Comparison of ENCODE assay signal across 25 cellular contexts in the genomic region with DNA sequence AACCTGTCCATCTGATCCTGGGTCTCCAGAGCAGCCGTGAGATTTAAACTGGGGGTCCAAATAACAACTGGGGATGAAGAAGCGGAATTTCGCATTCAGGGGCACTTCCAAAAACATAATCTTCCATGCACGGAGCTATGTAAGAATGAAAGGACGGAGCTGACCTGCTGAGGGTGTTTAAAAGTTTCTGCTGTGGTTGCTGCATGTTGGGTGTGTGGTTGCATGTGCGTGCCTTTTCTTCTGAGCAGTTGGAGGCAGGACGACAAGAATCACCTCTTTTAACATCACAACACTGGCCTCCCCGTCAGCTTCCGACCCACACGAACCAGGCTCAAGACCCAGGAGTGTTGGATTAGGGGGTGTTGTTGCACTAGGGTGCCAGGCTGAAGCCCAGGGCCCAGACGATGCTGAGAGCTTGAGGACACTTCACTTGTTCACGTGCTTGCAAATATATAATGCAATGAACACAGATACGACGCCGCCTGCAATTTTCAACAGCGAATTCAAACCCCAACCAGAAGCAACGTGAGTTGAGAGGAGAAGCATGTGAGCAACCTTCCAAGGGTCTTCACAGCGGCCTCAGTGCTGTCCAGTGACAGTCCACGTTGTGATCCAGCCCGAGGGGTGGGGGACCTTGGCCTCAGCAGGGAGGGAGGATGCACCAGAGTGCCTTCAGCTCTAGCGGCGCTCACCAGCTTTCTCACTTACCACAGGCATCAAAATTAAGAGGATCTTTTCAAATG.
"Had no signal": no experiment of that assay in that cellular context is flagged by ENCODE, and none has a peak within 500 bp of the region (broad histone marks: within the 10 kb centered on the region; RNA-seq: fewer than 3 reads in every experiment).

No MANE protein-coding gene starts in this region.

- H3K4me1 ChIP-seq: breast epithelium, gastroesophageal sphincter, lower lobe of right lung, neural progenitor cell, sigmoid colon, tibial nerve had no signal

- H3K4me3 ChIP-seq: breast epithelium, gastroesophageal sphincter, hepatocyte, lower lobe of right lung, neural progenitor cell, sigmoid colon, tibial nerve had no signal

- H3K36me3 Mint-ChIP-seq: natural killer cell, neural progenitor cell had no signal

- DNase-seq: activated B cell treated with CpG ODN at 0.5 μM for 24 hours; activated CD4-positive, alpha-beta T cell treated with anti-CD3 and anti-CD28 coated beads for 36 hours; activated CD8-positive, alpha-beta T cell treated with anti-CD3 and anti-CD28 coated beads, Interleukin-2, amount 10 ng/mL, durations not matched to agents 7 days and 5 days; activated naive CD4-positive, alpha-beta T cell; activated T-cell treated with anti-CD3 and anti-CD28 coated beads, Interleukin-2, amount 50 U/mL, for 48 hours; central memory CD4-positive, alpha-beta T cell; dermis blood vessel endothelial cell; effector CD8-positive, alpha-beta T cell; erythroblast; lower lobe of right lung; mesendoderm; natural killer cell; sigmoid colon; small intestine; stimulated activated CD4-positive, alpha-beta T cell treated with anti-CD3 and anti-CD28 coated beads, Interleukin-1b, Interleukin-23, amount 100 ng/mL, for 48 hours; stimulated activated naive CD4-positive, alpha-beta T cell treated with Interleukin-2 at 50 U/mL for 16 hours; T-helper 1 cell had no signal

- H3K9me3 Mint-ChIP-seq: activated B cell treated with CpG ODN at 0.5 μM for 24 hours; activated naive CD4-positive, alpha-beta T cell treated with anti-CD3 and anti-CD28 coated beads, Interleukin-2, amount 50 U/mL, for 72 hours; natural killer cell; T-helper 2 cell treated with Interferon-gamma antibody and Interleukin-4, amounts not matched to agents 5 μg/mL and 100 μg/mL, for 36 hours had no signal

- H3K36me3 ChIP-seq: breast epithelium, gastroesophageal sphincter, lower lobe of right lung, neural progenitor cell, sigmoid colon, tibial nerve had no signal

- H3K4me3 Mint-ChIP-seq: activated B cell treated with CpG ODN at 0.5 μM for 24 hours; activated CD4-positive, alpha-beta T cell treated with anti-CD3 and anti-CD28 coated beads for 36 hours; activated CD8-positive, alpha-beta T cell treated with anti-CD3 and anti-CD28 coated beads, Interleukin-2, amount 10 ng/mL, durations not matched to agents 7 days and 5 days; natural killer cell; neural progenitor cell; T-helper 2 cell treated with Interferon-gamma antibody and Interleukin-4, amounts not matched to agents 5 μg/mL and 100 μg/mL, for 36 hours had no signal

- H3K27me3 ChIP-seq: hepatocyte, neural progenitor cell, tibial nerve had no signal

- H3K4me1 Mint-ChIP-seq: activated B cell treated with CpG ODN at 0.5 μM for 24 hours; activated CD4-positive, alpha-beta T cell treated with anti-CD3 and anti-CD28 coated beads for 36 hours; neural progenitor cell had no signal

- H3K27ac Mint-ChIP-seq: activated B cell treated with CpG ODN at 0.5 μM for 24 hours; activated CD4-positive, alpha-beta T cell treated with anti-CD3 and anti-CD28 coated beads for 36 hours; activated CD8-positive, alpha-beta T cell treated with anti-CD3 and anti-CD28 coated beads, Interleukin-2, amount 10 ng/mL, durations not matched to agents 7 days and 5 days; activated naive CD4-positive, alpha-beta T cell treated with anti-CD3 and anti-CD28 coated beads, Interleukin-2, amount 50 U/mL, for 72 hours; natural killer cell; neural progenitor cell; progenitor cell of endocrine pancreas; T-helper 2 cell treated with Interferon-gamma antibody and Interleukin-4, amounts not matched to agents 5 μg/mL and 100 μg/mL, for 36 hours had no signal

- H3K27ac ChIP-seq: breast epithelium, gastroesophageal sphincter, hepatocyte, lower lobe of right lung, neural progenitor cell, sigmoid colon, tibial nerve had no signal

- H3K27me3 Mint-ChIP-seq: activated B cell treated with CpG ODN at 0.5 μM for 24 hours had no signal

- H3K9me3 ChIP-seq: breast epithelium, gastroesophageal sphincter, lower lobe of right lung, sigmoid colon had no signal

- ATAC-seq: activated CD4-positive, alpha-beta T cell treated with anti-CD3 and anti-CD28 coated beads for 36 hours; activated CD8-positive, alpha-beta T cell treated with anti-CD3 and anti-CD28 coated beads, Interleukin-2, amount 10 ng/mL, durations not matched to agents 7 days and 5 days; activated naive CD4-positive, alpha-beta T cell treated with anti-CD3 and anti-CD28 coated beads, Interleukin-2, amount 50 U/mL, for 72 hours; gastroesophageal sphincter; lower lobe of right lung; natural killer cell had no signal
